In the genomic region with DNA sequence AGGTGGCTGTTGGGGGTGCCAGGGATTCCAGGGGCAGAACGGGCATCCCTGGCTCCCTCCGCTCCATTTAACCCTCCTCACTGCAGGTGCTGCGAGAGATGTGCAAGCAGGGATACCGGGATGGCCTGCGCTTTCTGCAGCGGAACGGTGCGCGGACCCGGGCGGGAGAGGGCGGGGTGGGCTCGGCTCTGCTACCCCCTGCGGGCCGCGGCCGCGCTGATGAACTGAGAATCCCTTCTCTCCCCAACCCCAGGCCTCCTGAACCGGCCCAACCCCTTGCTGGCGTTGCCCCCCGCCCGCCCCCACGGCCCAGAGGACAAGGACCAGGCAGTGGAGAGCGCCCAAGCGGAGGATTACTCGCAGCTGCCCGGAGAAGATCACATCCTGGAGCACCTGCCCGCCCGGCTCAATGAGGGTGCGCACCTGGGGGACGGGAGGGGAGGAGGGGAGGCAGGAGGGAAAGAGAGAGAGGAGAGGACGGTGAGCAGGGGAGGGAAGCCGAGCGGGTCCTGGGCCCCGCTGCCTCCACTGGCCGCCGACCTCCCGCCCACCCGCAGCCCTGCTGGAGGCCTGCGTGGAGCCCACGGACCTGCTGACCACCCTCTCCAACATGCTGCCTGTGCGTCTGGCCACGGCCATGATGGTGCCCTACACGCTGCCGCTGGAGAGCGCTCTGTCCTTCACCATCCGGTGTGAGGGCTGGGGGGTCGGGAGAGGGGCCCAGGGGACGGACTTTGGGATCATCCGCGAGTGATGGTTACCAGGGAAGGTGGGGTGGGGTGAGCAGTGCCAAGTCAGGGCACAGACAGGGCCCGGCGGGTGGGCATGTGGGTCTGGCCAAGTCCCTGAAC, we compare ENCODE assay signal across 24 cellular contexts. TPM values are rescaled to one million over a fixed set of nuclear protein-coding genes. Genes with fewer than 3 reads are reported as not detected.
A peak's percentile ranks its signal among the peaks of the same experiment; 100 is the strongest.
DNase-seq lines count a peak whose midpoint lies in the region; ATAC-seq, FAIRE-seq and TF ChIP-seq lines count a peak whose summit lies in the region.
"Had no signal": no experiment of that assay in that cellular context is flagged by ENCODE, and none has a peak within 500 bp of the region (broad histone marks: within the 10 kb centered on the region; RNA-seq: fewer than 3 reads in every experiment).

No MANE protein-coding gene starts in this region.

- in situ Hi-C loops in K562 (cut with MboI), result no loop called here

- 94% methylated on average over 21 of the region's 53 CpGs for WGBS in K562 (ENCODE audit: insufficient coverage, low coverage, missing lambda C conversion rate)

- no peak for TF ChIP-seq POLR2A in K562 (conservative IDR thresholded peaks at IDR 0.05)

- peaks cover 6% of the 10 kb centered on the region for H3K9me1 ChIP-seq in K562 (ENCODE audit: control insufficient read depth, insufficient read depth, low read length)

- H3K4me1 Mint-ChIP-seq in CD4-positive, alpha-beta T cell (ENCODE audit: low read depth), result peaks cover 26% of the 10 kb centered on the region

- H3K9me3 ChIP-seq in CD4-positive, alpha-beta T cell (ENCODE audit: control insufficient read depth, low read length), result no peaks in the 10 kb centered on the region
- no peaks in the 10 kb centered on the region for H3K9me3 ChIP-seq in K562 (replicated peaks; ENCODE audit: control insufficient read depth, insufficient read depth, low read depth, low read length)
- H3K9me3 ChIP-seq: Caco-2, esophagus muscularis mucosa, Peyer's patch had no signal

- FAIRE-seq in K562 (lab: Jason Lieb, UNC), result no peak
- FAIRE-seq: G401.6, H1 had no signal

- peak overlapping the region; percentile 38 for H3K4me3 Mint-ChIP-seq in CD4-positive, alpha-beta T cell
- H3K4me3 Mint-ChIP-seq: activated B cell treated with CpG ODN at 0.5 μM for 24 hours; activated CD4-positive, alpha-beta memory T cell treated with anti-CD3 and anti-CD28 coated beads, Interleukin-2, amount 10 ng/mL, durations not matched to agents 7 days and 5 days; activated T-cell treated with anti-CD3 and anti-CD28 coated beads, Interleukin-2, amount 50 U/mL, for 4 hours; T-helper 2 cell treated with Interferon-gamma antibody and Interleukin-4, amounts not matched to agents 5 μg/mL and 100 μg/mL, for 36 hours had no signal

- H3K27me3 ChIP-seq in CD4-positive, alpha-beta T cell (ENCODE audit: control insufficient read depth, insufficient read depth, low read length), result peaks cover 14% of the 10 kb centered on the region
- H3K27me3 ChIP-seq in K562 (ENCODE audit: control insufficient read depth in 2 of 2, insufficient read depth in 2 of 2, low read length in 2 of 2), result no peaks in the 10 kb centered on the region

- H3K9me3 Mint-ChIP-seq in CD4-positive, alpha-beta T cell, result no peaks in the 10 kb centered on the region
- H3K9me3 Mint-ChIP-seq: activated B cell treated with CpG ODN at 0.5 μM for 24 hours; activated CD4-positive, alpha-beta memory T cell treated with anti-CD3 and anti-CD28 coated beads, Interleukin-2, amount 10 ng/mL, durations not matched to agents 7 days and 5 days; activated T-cell treated with anti-CD3 and anti-CD28 coated beads, Interleukin-2, amount 50 U/mL, for 4 hours; natural killer cell; T-helper 2 cell treated with Interferon-gamma antibody and Interleukin-4, amounts not matched to agents 5 μg/mL and 100 μg/mL, for 36 hours had no signal

- TF ChIP-seq CTCF in CD4-positive, alpha-beta T cell (IDR thresholded peaks at IDR 0.05), result no peak
- TF ChIP-seq CTCF in K562 (IDR thresholded peaks at IDR 0.05 in 2 of 3, conservative IDR thresholded peaks at IDR 0.05 in 1 of 3; ENCODE audit: insufficient read depth in 2 of 3, low read depth in 1 of 3, low read length in 3 of 3), result no peak

- DNase-seq in CD4-positive, alpha-beta T cell, result no peak
- DNase-seq in DMS53 treated with DMSO at 0.1 percent for 48 hours (lab: John Stamatoyannopoulos, UW; ENCODE audit: unreplicated experiment), result peak; percentile 68
- DNase-seq in K562 (ENCODE audit: extremely low read depth in 1 of 4, low spot score in 3 of 4), result no peak
- DNase-seq in activated gamma-delta T cell treated with Interleukin-2 at 50 U/mL for 16 hours, result no peak
- no peak for DNase-seq in KG1 (lab: John Stamatoyannopoulos, UW)
- DNase-seq: activated B cell treated with CpG ODN at 0.5 μM for 24 hours; activated CD4-positive, alpha-beta memory T cell treated with anti-CD3 and anti-CD28 coated beads, Interleukin-2, amount 10 ng/mL, durations not matched to agents 7 days and 5 days; activated naive CD4-positive, alpha-beta T cell treated with anti-CD3 and anti-CD28 coated beads, Interleukin-2, amount 50 U/mL, for 16 hours; activated T-cell treated with anti-CD3 and anti-CD28 coated beads, Interleukin-2, amount 50 U/mL, for 4 hours; Caco-2; effector memory CD4-positive, alpha-beta T cell; left cardiac atrium; natural killer cell; NCI-H2171 treated with DMSO at 0.1 percent for 48 hours; Peyer's patch; stimulated activated CD4-positive, alpha-beta T cell treated with anti-CD3 and anti-CD28 coated beads, Interleukin-1b, Interleukin-23, amount 100 ng/mL, for 48 hours; stimulated activated naive CD4-positive, alpha-beta T cell treated with Interleukin-2 at 50 U/mL for 16 hours; trophoblast cell had no signal

- CTCF ChIA-PET in CD4-positive, alpha-beta T cell (lab: Charles Lee), result no interaction called here
- CTCF ChIA-PET in K562 (lab: Yijun Ruan, JAX; ENCODE audit: low intra/inter-chr PET ratio), result no interaction called here

- H3K27me3 Mint-ChIP-seq in CD4-positive, alpha-beta T cell, result peaks cover 18% of the 10 kb centered on the region

- H3K4me1 ChIP-seq in K562 (replicated peaks in 1 of 2; ENCODE audit: control insufficient read depth in 2 of 2, insufficient read depth in 2 of 2, low read length in 2 of 2), result peaks cover 30 to 91% of the 10 kb centered on the region in 2 experiments

- H3K36me3 Mint-ChIP-seq in CD4-positive, alpha-beta T cell (ENCODE audit: low read depth), result peaks cover 37% of the 10 kb centered on the region
- H3K36me3 Mint-ChIP-seq: natural killer cell had no signal

- peaks cover 13% of the 10 kb centered on the region for H4K20me1 ChIP-seq in K562 (replicated peaks; ENCODE audit: control insufficient read depth, insufficient read depth, low read length)

- peaks cover 29% of the 10 kb centered on the region for H3K79me2 ChIP-seq in K562 (ENCODE audit: control insufficient read depth, insufficient read depth, low read length)

- no peak overlapping the region for H3K27ac Mint-ChIP-seq in CD4-positive, alpha-beta T cell
- H3K27ac Mint-ChIP-seq: activated B cell treated with CpG ODN at 0.5 μM for 24 hours; activated CD4-positive, alpha-beta memory T cell treated with anti-CD3 and anti-CD28 coated beads, Interleukin-2, amount 10 ng/mL, durations not matched to agents 7 days and 5 days; natural killer cell; T-helper 2 cell treated with Interferon-gamma antibody and Interleukin-4, amounts not matched to agents 5 μg/mL and 100 μg/mL, for 36 hours had no signal

- no peak overlapping the region for H3K4me3 ChIP-seq in K562
- H3K4me3 ChIP-seq: esophagus muscularis mucosa, Peyer's patch, SK-N-MC had no signal

- no peak for TF ChIP-seq RAD21 in K562 (CRISPR knock-in tag; conservative IDR thresholded peaks at IDR 0.05 in 1 of 2, IDR thresholded peaks at IDR 0.05 in 1 of 2)

- no peak for TF ChIP-seq EP300 in K562 (IDR thresholded peaks at IDR 0.05; ENCODE audit: low read length)

- H3K27ac ChIP-seq in CD4-positive, alpha-beta T cell (ENCODE audit: low read depth, low read length), result no peak overlapping the region
- no peak overlapping the region for H3K27ac ChIP-seq in K562 (ENCODE audit: extremely low read depth, low read depth, low read length)
- H3K27ac ChIP-seq: esophagus muscularis mucosa, KMS-11, Peyer's patch, SK-N-MC had no signal

- POLR2A ChIA-PET in CD4-positive, alpha-beta T cell (lab: Charles Lee), result interaction anchor here (2.3 kb wide), 1 partner anchor 14 kb away, joined by 7 read pairs; a partner anchor contains a TSS
- POLR2A ChIA-PET in K562 (lab: Yijun Ruan, JAX), result interaction anchor here (0.5 to 2.5 kb wide), 7 partner anchors 8 to 33 kb away, joined by 3 to 20 read pairs (median 3); a partner anchor contains a TSS

- intact Hi-C loops in CD4-positive, alpha-beta T cell (cut with DNase I, micrococcal nuclease), result no loop called here
- intact Hi-C loops in K562 (cut with micrococcal nuclease), result no loop called here

- no peak overlapping the region for H2AFZ ChIP-seq in K562 (ENCODE audit: low read depth, low read length)

- H3K36me3 ChIP-seq in K562 (ENCODE audit: control insufficient read depth, insufficient read depth, low read length), result peaks cover 37% of the 10 kb centered on the region; the same call in 1 of the 3 replicates

- ATAC-seq in CD4-positive, alpha-beta T cell (ENCODE audit: poor library complexity), result no peak
- no peak for ATAC-seq in K562
- ATAC-seq: activated T-cell treated with anti-CD3 and anti-CD28 coated beads, Interleukin-2, amount 50 U/mL, for 4 hours; left cardiac atrium; natural killer cell had no signal

- BruUV-seq in K562 (replicated peaks; lab: Mats Ljungman, UMichigan), result no TSS peak

- no peak overlapping the region for H3K9ac ChIP-seq in K562 (ENCODE audit: insufficient read depth in 1 of 2, low read depth in 2 of 2, low read length in 2 of 2)
- H3K9ac ChIP-seq: KMS-11 had no signal

- H3K4me2 ChIP-seq in K562 (ENCODE audit: insufficient read depth, low read length), result no peak overlapping the region
- H3K4me2 ChIP-seq: KMS-11 had no signal

RNA-seq across cellular contexts. Expression of a gene that starts 4.1 kb away (rescaled TPM):
- total RNA-seq in CD4-positive, alpha-beta T cell, result under 1 TPM in 1 of 2 experiments, not detected in 1; 0.33 TPM
- total RNA-seq in K562 (2011; cell fraction: chromatin; rRNA removed; ENCODE audit: low replicate concordance), result 32.8 and 134 TPM in 2 replicates
- total RNA-seq in K562 (2011; cell fraction: nucleolus; rRNA removed), result 116 and 120 TPM in 2 replicates
- 53.6 and 58.1 TPM in 2 replicates for total RNA-seq in K562 (2011; cell fraction: nucleoplasm; rRNA removed)
- total RNA-seq in K562 (2014; rRNA removed), result 19.7 and 21.9 TPM in 2 replicates
- total RNA-seq in K562 (2014; rRNA removed; fragmentation: Illumina TruSeq; extraction: Trizol), result 0.86 and 2.3 TPM in 2 replicates
- total RNA-seq in K562 (2015; rRNA removed; fragmentation: Illumina TruSeq; extraction: Trizol), result 5.8 and 6.0 TPM in 2 replicates
- 29.0 and 35.7 TPM in 2 replicates for total RNA-seq in K562 (2021)
- 5.7 and 15.1 TPM in 2 replicates for polyA plus RNA-seq in K562 (2011; rRNA removed)
- polyA plus RNA-seq in K562 (2011; cell fraction: cytosol; rRNA removed), result 5.8 and 17.5 TPM in 2 replicates
- polyA plus RNA-seq in K562 (2011; cell fraction: nucleus; rRNA removed), result 229 and 325 TPM in 2 replicates
- 22.7 and 54.8 TPM in 2 replicates for polyA plus RNA-seq in K562 (2012)
- polyA plus RNA-seq in K562 (2014; fragmentation: Illumina TruSeq; extraction: Trizol), result 7.2 and 13.1 TPM in 2 replicates
- polyA plus RNA-seq in K562 (2014; fragmentation: Nextera tagmentation; extraction: Ambion mirVana), result under 1 TPM; 0.10 to 0.13 TPM
- 40.7 and 51.0 TPM in 2 replicates for polyA plus RNA-seq in K562 (2014; rRNA removed)
- 0.84 and 1.6 TPM in 2 replicates for polyA minus RNA-seq in K562 (2011; rRNA and poly(A)+ RNA removed)
- 5.2 and 6.3 TPM in 2 replicates for polyA minus RNA-seq in K562 (2011; cell fraction: cytosol; rRNA and poly(A)+ RNA removed)
- 24.2 and 30.4 TPM in 2 replicates for polyA minus RNA-seq in K562 (2011; cell fraction: nucleus; rRNA and poly(A)+ RNA removed)

RNA-seq across cellular contexts. Expression of a gene that starts 5.0 kb away (rescaled TPM):
- 100 to 1,000 TPM; 202 to 220 TPM for total RNA-seq in CD4-positive, alpha-beta T cell
- 83.1 and 391 TPM in 2 replicates for total RNA-seq in K562 (2011; cell fraction: chromatin; rRNA removed; ENCODE audit: low replicate concordance)
- total RNA-seq in K562 (2011; cell fraction: nucleolus; rRNA removed), result 282 and 286 TPM in 2 replicates
- 136 and 157 TPM in 2 replicates for total RNA-seq in K562 (2011; cell fraction: nucleoplasm; rRNA removed)
- total RNA-seq in K562 (2014; rRNA removed) (22.2 and 32.0 TPM in 2 replicates), K562 (2014; rRNA removed; fragmentation: Illumina TruSeq; extraction: Trizol) (3.6 and 5.0 TPM in 2 replicates), K562 (2015; rRNA removed; fragmentation: Illumina TruSeq; extraction: Trizol) (8.4 and 9.0 TPM in 2 replicates), K562 (2021) (87.1 and 87.5 TPM in 2 replicates)
- polyA plus RNA-seq in K562 (2011; rRNA removed) (6.9 and 29.3 TPM in 2 replicates), K562 (2014; fragmentation: Illumina TruSeq; extraction: Trizol) (21.4 and 37.1 TPM in 2 replicates), K562 (2014; fragmentation: Nextera tagmentation; extraction: Ambion mirVana) (under 1 TPM; 0.39 TPM), K562 (2014; rRNA removed) (36.4 and 49.4 TPM in 2 replicates)
- 10.0 and 17.9 TPM in 2 replicates for polyA plus RNA-seq in K562 (2011; cell fraction: cytosol; rRNA removed)
- polyA plus RNA-seq in K562 (2011; cell fraction: nucleus; rRNA removed), result 266 and 420 TPM in 2 replicates
- polyA plus RNA-seq in K562 (2012), result 39.2 and 88.0 TPM in 2 replicates
- 9.2 and 12.6 TPM in 2 replicates for polyA minus RNA-seq in K562 (2011; rRNA and poly(A)+ RNA removed)
- 26.3 TPM in 2 replicates for polyA minus RNA-seq in K562 (2011; cell fraction: cytosol; rRNA and poly(A)+ RNA removed)
- 88.9 and 90.9 TPM in 2 replicates for polyA minus RNA-seq in K562 (2011; cell fraction: nucleus; rRNA and poly(A)+ RNA removed)

RNA-seq across cellular contexts. Expression of a gene that starts 9.1 kb away (rescaled TPM):
- total RNA-seq in CD4-positive, alpha-beta T cell, result 10 to 100 TPM; 20.2 to 20.8 TPM
- 104 and 449 TPM in 2 replicates for total RNA-seq in K562 (2011; cell fraction: chromatin; rRNA removed; ENCODE audit: low replicate concordance)
- 583 and 614 TPM in 2 replicates for total RNA-seq in K562 (2011; cell fraction: nucleolus; rRNA removed)
- total RNA-seq in K562 (2011; cell fraction: nucleoplasm; rRNA removed), result 235 and 299 TPM in 2 replicates
- 141 and 185 TPM in 2 replicates for total RNA-seq in K562 (2014; rRNA removed)
- total RNA-seq in K562 (2014; rRNA removed; fragmentation: Illumina TruSeq; extraction: Trizol), result 40.0 and 65.9 TPM in 2 replicates
- 121 and 140 TPM in 2 replicates for total RNA-seq in K562 (2015; rRNA removed; fragmentation: Illumina TruSeq; extraction: Trizol)
- 187 and 189 TPM in 2 replicates for total RNA-seq in K562 (2021)
- 179 and 218 TPM in 2 replicates for polyA plus RNA-seq in K562 (2011; rRNA removed)
- polyA plus RNA-seq in K562 (2011; cell fraction: cytosol; rRNA removed), result 332 and 568 TPM in 2 replicates
- 363 and 514 TPM in 2 replicates for polyA plus RNA-seq in K562 (2011; cell fraction: nucleus; rRNA removed)
- polyA plus RNA-seq in K562 (2012), result 181 and 228 TPM in 2 replicates
- 95.6 and 190 TPM in 2 replicates for polyA plus RNA-seq in K562 (2014; fragmentation: Illumina TruSeq; extraction: Trizol)
- polyA plus RNA-seq in K562 (2014; fragmentation: Nextera tagmentation; extraction: Ambion mirVana), result 1 to 10 TPM; 2.3 to 6.5 TPM
- polyA plus RNA-seq in K562 (2014; rRNA removed), result 187 and 238 TPM in 2 replicates
- 64.7 and 146 TPM in 2 replicates for polyA minus RNA-seq in K562 (2011; rRNA and poly(A)+ RNA removed)
- polyA minus RNA-seq in K562 (2011; cell fraction: cytosol; rRNA and poly(A)+ RNA removed), result 86.1 and 96.6 TPM in 2 replicates
- 94.5 and 98.4 TPM in 2 replicates for polyA minus RNA-seq in K562 (2011; cell fraction: nucleus; rRNA and poly(A)+ RNA removed)

RNA-seq across cellular contexts. Expression of a gene that starts 13.9 kb away (rescaled TPM):
- 1,000 to 10,000 TPM; 5,234 to 5,390 TPM for total RNA-seq in CD4-positive, alpha-beta T cell
- total RNA-seq in K562 (2011; cell fraction: chromatin; rRNA removed; ENCODE audit: low replicate concordance), result 170 and 292 TPM in 2 replicates
- 396 and 422 TPM in 2 replicates for total RNA-seq in K562 (2011; cell fraction: nucleolus; rRNA removed)
- total RNA-seq in K562 (2011; cell fraction: nucleoplasm; rRNA removed), result 508 and 986 TPM in 2 replicates
- total RNA-seq in K562 (2014; rRNA removed), result 1,805 and 1,933 TPM in 2 replicates
- 1,134 and 1,237 TPM in 2 replicates for total RNA-seq in K562 (2014; rRNA removed; fragmentation: Illumina TruSeq; extraction: Trizol)
- total RNA-seq in K562 (2015; rRNA removed; fragmentation: Illumina TruSeq; extraction: Trizol), result 1,326 and 1,329 TPM in 2 replicates
- total RNA-seq in K562 (2021), result 3,807 and 3,932 TPM in 2 replicates
- polyA plus RNA-seq in K562 (2011; rRNA removed), result 687 and 817 TPM in 2 replicates
- polyA plus RNA-seq in K562 (2011; cell fraction: cytosol; rRNA removed), result 1,159 and 2,082 TPM in 2 replicates
- 711 and 782 TPM in 2 replicates for polyA plus RNA-seq in K562 (2011; cell fraction: nucleus; rRNA removed)
- 2,625 and 2,975 TPM in 2 replicates for polyA plus RNA-seq in K562 (2012)
- polyA plus RNA-seq in K562 (2014; fragmentation: Illumina TruSeq; extraction: Trizol), result 528 and 867 TPM in 2 replicates
- 1,000 to 10,000 TPM; 1,853 to 1,893 TPM for polyA plus RNA-seq in K562 (2014; fragmentation: Nextera tagmentation; extraction: Ambion mirVana)
- polyA plus RNA-seq in K562 (2014; rRNA removed), result 1,548 and 1,633 TPM in 2 replicates
- polyA minus RNA-seq in K562 (2011; rRNA and poly(A)+ RNA removed), result 836 and 845 TPM in 2 replicates
- 1,403 and 1,771 TPM in 2 replicates for polyA minus RNA-seq in K562 (2011; cell fraction: cytosol; rRNA and poly(A)+ RNA removed)
- 148 and 275 TPM in 2 replicates for polyA minus RNA-seq in K562 (2011; cell fraction: nucleus; rRNA and poly(A)+ RNA removed)

RNA-seq across cellular contexts. Expression of a gene that starts 18.6 kb away (rescaled TPM):
- total RNA-seq in CD4-positive, alpha-beta T cell, result 10 to 100 TPM; 32.6 to 33.0 TPM
- 31.9 and 139 TPM in 2 replicates for total RNA-seq in K562 (2011; cell fraction: chromatin; rRNA removed; ENCODE audit: low replicate concordance)
- 157 and 166 TPM in 2 replicates for total RNA-seq in K562 (2011; cell fraction: nucleolus; rRNA removed)
- 58.5 and 69.8 TPM in 2 replicates for total RNA-seq in K562 (2011; cell fraction: nucleoplasm; rRNA removed)
- total RNA-seq in K562 (2014; rRNA removed), result 13.2 and 18.7 TPM in 2 replicates
- 0.95 and 1.0 TPM in 2 replicates for total RNA-seq in K562 (2014; rRNA removed; fragmentation: Illumina TruSeq; extraction: Trizol)
- 7.3 and 7.6 TPM in 2 replicates for total RNA-seq in K562 (2015; rRNA removed; fragmentation: Illumina TruSeq; extraction: Trizol)
- total RNA-seq in K562 (2021), result 31.3 and 32.1 TPM in 2 replicates
- 8.5 and 20.7 TPM in 2 replicates for polyA plus RNA-seq in K562 (2011; rRNA removed)
- polyA plus RNA-seq in K562 (2011; cell fraction: cytosol; rRNA removed), result 13.4 and 29.0 TPM in 2 replicates
- polyA plus RNA-seq in K562 (2011; cell fraction: nucleus; rRNA removed), result 284 and 380 TPM in 2 replicates
- polyA plus RNA-seq in K562 (2012), result 20.6 and 37.0 TPM in 2 replicates
- polyA plus RNA-seq in K562 (2014; fragmentation: Illumina TruSeq; extraction: Trizol), result 3.0 and 11.1 TPM in 2 replicates
- polyA plus RNA-seq in K562 (2014; fragmentation: Nextera tagmentation; extraction: Ambion mirVana), result under 1 TPM; 0.32 to 0.36 TPM
- 47.5 and 52.7 TPM in 2 replicates for polyA plus RNA-seq in K562 (2014; rRNA removed)
- polyA minus RNA-seq in K562 (2011; rRNA and poly(A)+ RNA removed), result 2.6 and 3.2 TPM in 2 replicates
- 11.4 and 11.9 TPM in 2 replicates for polyA minus RNA-seq in K562 (2011; cell fraction: cytosol; rRNA and poly(A)+ RNA removed)
- 53.5 and 55.9 TPM in 2 replicates for polyA minus RNA-seq in K562 (2011; cell fraction: nucleus; rRNA and poly(A)+ RNA removed)
